ENCODE assay signal across 18 cellular contexts in genomic region chr14:33279865-33280264, GRCh38.
"Had no signal": no experiment of that assay in that cellular context is flagged by ENCODE, and none has a peak within 500 bp of the region (broad histone marks: within the 10 kb centered on the region; RNA-seq: fewer than 3 reads in every experiment).

No MANE protein-coding gene starts in this region.

- H3K4me3 Mint-ChIP-seq: effector memory CD8-positive, alpha-beta T cell; naive thymus-derived CD8-positive, alpha-beta T cell; nephron progenitor cell; stimulated activated effector memory CD8-positive, alpha-beta T cell treated with anti-CD3 and anti-CD28 coated beads, Interleukin-12 subunit alpha, Interleukin-12 subunit beta, amount 100 ng/mL, for 72 hours had no signal

- H3K27me3 Mint-ChIP-seq: effector memory CD8-positive, alpha-beta T cell had no signal

- H3K4me1 Mint-ChIP-seq: naive thymus-derived CD8-positive, alpha-beta T cell; nephron progenitor cell; stimulated activated effector memory CD8-positive, alpha-beta T cell treated with anti-CD3 and anti-CD28 coated beads, Interleukin-12 subunit alpha, Interleukin-12 subunit beta, amount 100 ng/mL, for 72 hours had no signal

- DNase-seq: cortex of kidney; effector memory CD8-positive, alpha-beta T cell; hypothalamus; left cardiac atrium; left ventricle myocardium superior; lower lobe of right lung; naive thymus-derived CD8-positive, alpha-beta T cell; nephron progenitor cell; stimulated activated CD4-positive, alpha-beta T cell treated with anti-CD3 and anti-CD28 coated beads, Interleukin-2, amount 100 ng/mL, for 24 hours; stimulated activated CD4-positive, alpha-beta T cell treated with anti-CD3 and anti-CD28 coated beads, Interleukin-4, amount 100 ng/mL, for 24 hours; stimulated activated naive CD4-positive, alpha-beta T cell treated with Interleukin-2 at 50 U/mL for 16 hours; stomach; thyroid gland had no signal

- ATAC-seq: effector memory CD8-positive, alpha-beta T cell; left ventricle myocardium superior; lower lobe of right lung; naive thymus-derived CD8-positive, alpha-beta T cell; sciatic nerve; stimulated activated effector memory CD8-positive, alpha-beta T cell treated with anti-CD3 and anti-CD28 coated beads, Interleukin-12 subunit alpha, Interleukin-12 subunit beta, amount 100 ng/mL, for 72 hours had no signal

- H3K9me3 Mint-ChIP-seq: nephron progenitor cell had no signal

- H3K27ac ChIP-seq: lower lobe of right lung, prostate gland, right atrium auricular region, stomach, thyroid gland had no signal

- H3K27ac Mint-ChIP-seq: effector memory CD8-positive, alpha-beta T cell; naive thymus-derived CD8-positive, alpha-beta T cell; nephron progenitor cell; stimulated activated effector memory CD8-positive, alpha-beta T cell treated with anti-CD3 and anti-CD28 coated beads, Interleukin-12 subunit alpha, Interleukin-12 subunit beta, amount 100 ng/mL, for 72 hours had no signal

- H3K36me3 Mint-ChIP-seq: naive thymus-derived CD8-positive, alpha-beta T cell; stimulated activated effector memory CD8-positive, alpha-beta T cell treated with anti-CD3 and anti-CD28 coated beads, Interleukin-12 subunit alpha, Interleukin-12 subunit beta, amount 100 ng/mL, for 72 hours had no signal

- H3K4me1 ChIP-seq: lower lobe of right lung, prostate gland, right atrium auricular region, stomach had no signal

- H3K36me3 ChIP-seq: lower lobe of right lung, prostate gland, right atrium auricular region, stomach, thyroid gland had no signal

- H3K4me3 ChIP-seq: lower lobe of right lung, prostate gland, right atrium auricular region, smooth muscle cell, stomach, thyroid gland had no signal

- H3K27me3 ChIP-seq: right atrium auricular region, stomach, thyroid gland had no signal

- H3K9me3 ChIP-seq: lower lobe of right lung, prostate gland, right atrium auricular region, stomach, thyroid gland had no signal
